Comparison of ENCODE assay signal across 8 cellular contexts in the genomic region with DNA sequence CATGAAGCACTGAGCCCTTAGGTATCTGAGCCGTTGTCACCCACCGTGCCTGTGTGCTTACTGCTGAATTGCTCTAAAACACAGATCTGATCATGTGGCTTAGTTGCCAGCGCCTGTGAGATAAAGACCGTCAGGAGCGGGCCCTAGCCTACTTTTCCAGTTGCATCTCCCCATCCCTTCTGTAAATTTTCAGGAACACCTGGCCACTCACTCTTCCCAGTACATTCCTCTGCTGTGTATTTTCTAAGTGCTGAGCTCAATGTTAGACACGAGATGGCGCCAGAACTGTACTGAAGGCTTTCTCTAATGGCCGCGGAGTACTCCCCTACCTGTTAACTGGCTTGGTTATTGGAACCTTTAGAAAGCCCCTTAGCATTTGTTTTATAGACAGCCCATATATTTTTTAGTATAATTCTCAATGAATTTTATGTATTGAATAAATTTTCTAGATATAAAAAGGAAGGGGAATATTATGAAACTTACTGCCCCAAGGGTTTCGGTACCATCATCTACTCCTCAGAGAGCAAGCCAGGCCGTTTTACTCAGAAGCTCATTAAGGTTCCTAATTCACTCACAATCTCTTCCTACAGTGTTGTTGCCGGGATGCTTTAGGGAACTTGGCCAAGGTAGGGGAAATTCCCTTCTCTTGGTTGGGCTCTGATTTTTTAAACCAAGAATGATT. TPM values are rescaled to one million over a fixed set of nuclear protein-coding genes. Genes with fewer than 3 reads are reported as not detected.
DNase-seq lines count a peak whose midpoint lies in the region; ATAC-seq and TF ChIP-seq lines count a peak whose summit lies in the region.

No MANE protein-coding gene starts in this region.

- peak; percentile 94 for TF ChIP-seq CTCF in RWPE2 (IDR thresholded peaks at IDR 0.05; ENCODE audit: poor library complexity, severe bottlenecking)
- TF ChIP-seq CTCF in ascending aorta (IDR thresholded peaks at IDR 0.05): peak; percentile 54 to 84 (median 74)
- peak in 3 of 4 experiments; percentile 59 to 67 (median 64) for TF ChIP-seq CTCF in sigmoid colon (IDR thresholded peaks at IDR 0.05)

- TF ChIP-seq EP300 in sigmoid colon (IDR thresholded peaks at IDR 0.05): no peak

- no peaks in the 10 kb centered on the region for H3K27me3 ChIP-seq in RWPE2 (ENCODE audit: insufficient read depth, poor library complexity, severe bottlenecking)
- H3K27me3 ChIP-seq in ascending aorta: no peaks in the 10 kb centered on the region
- H3K27me3 ChIP-seq in sigmoid colon: no peaks in the 10 kb centered on the region

- H3K9me3 ChIP-seq in RWPE2 (ENCODE audit: severe bottlenecking) (peaks cover 3% of the 10 kb centered on the region), ascending aorta (peaks cover 0 to 10% of the 10 kb centered on the region in 2 donors), sigmoid colon (peaks cover 0 to 3% (median 0%) of the 10 kb centered on the region in 4 donors)

- TF ChIP-seq POLR2A in sigmoid colon (IDR thresholded peaks at IDR 0.05): no peak

- ATAC-seq in RWPE2 (ENCODE audit: low read depth) (peak; percentile 61), GM18498 (IDR thresholded peaks at IDR 0.05; ENCODE audit: unreplicated experiment) (no peak)

- DNase-seq in SIG-M5 treated with dmso at 0.1 percent for 504 hours (lab: John Stamatoyannopoulos, UW; ENCODE audit: unreplicated experiment): peak; percentile 67
- DNase-seq in SIG-M5 (lab: John Stamatoyannopoulos, UW): no peak
- peak; percentile 73 for DNase-seq in Jurkat, Clone E6-1 (ENCODE audit: low read depth, low spot score)
- no peak for DNase-seq in RWPE2 (ENCODE audit: low spot score)
- no peak for DNase-seq in ascending aorta (ENCODE audit: low spot score in 2 of 2)
- DNase-seq in hippocampal formation (lab: John Stamatoyannopoulos, UW): peak; percentile 19 to 58
- DNase-seq in sigmoid colon: peak; percentile 72

- H3K36me3 ChIP-seq in RWPE2 (ENCODE audit: low read depth) (no peaks in the 10 kb centered on the region), ascending aorta (no peaks in the 10 kb centered on the region), sigmoid colon (no peaks in the 10 kb centered on the region)

- H3K4me3 ChIP-seq in Jurkat, Clone E6-1 (ENCODE audit: low read length): peak overlapping the region; percentile 49
- H3K4me3 ChIP-seq in RWPE2 (ENCODE audit: severe bottlenecking): no peak overlapping the region
- H3K4me3 ChIP-seq in ascending aorta: peak overlapping the region; percentile 56 to 82
- peak overlapping the region; percentile 48 to 72 (median 68) for H3K4me3 ChIP-seq in sigmoid colon

- intact Hi-C loops in ascending aorta (cut with DNase I): loop anchor here (1.0 to 10.0 kb wide), 9 partner anchors 228 to 1412 kb away; a partner anchor contains a TSS
- intact Hi-C loops in sigmoid colon (cut with DNase I): loop anchor here (2.0 to 10.0 kb wide), 2 partner anchors 282 to 568 kb away; a partner anchor contains a TSS

- H3K27ac ChIP-seq in RWPE2 (ENCODE audit: poor library complexity, severe bottlenecking) (no peak overlapping the region), ascending aorta (peak overlapping the region in 1 of 2 donors; percentile 76), sigmoid colon (peak overlapping the region in 2 of 4 donors; percentile 74 to 77)

- H3K4me1 ChIP-seq in RWPE2 (ENCODE audit: insufficient read depth, poor library complexity, severe bottlenecking) (peaks cover 4% of the 10 kb centered on the region), ascending aorta (peaks cover 5% of the 10 kb centered on the region in 2 donors), sigmoid colon (peaks cover 0 to 20% (median 15%) of the 10 kb centered on the region in 4 donors)

- WGBS in sigmoid colon, 2 donors: 15 to 22% methylated on average over 12 of the region's 12 CpGs

RNA-seq across cellular contexts. Expression of a gene that starts 16.7 kb away (rescaled TPM):
- not detected for polyA plus RNA-seq in Jurkat, Clone E6-1 (2012; ENCODE audit: insufficient read depth, insufficient read length)
- total RNA-seq in ascending aorta: not detected
- total RNA-seq in sigmoid colon: not detected
- under 1 TPM in 1 of 3 donors, not detected in 2; 0.03 TPM for polyA plus RNA-seq in sigmoid colon

Comparison
In these comparisons a context has a peak if more than half of its experiments do, and no peak if none do; other contexts are left out.
1. DNase-seq: peak in SIG-M5 treated with dmso at 0.1 percent for 504 hours (single experiment), Jurkat, Clone E6-1 (single experiment), hippocampal formation (2 of 2) and sigmoid colon (single experiment); none in SIG-M5 (single experiment), RWPE2 (single experiment) and ascending aorta (0 of 2).
2. Peak in every context shown above with its lines, with median percentiles within 50 percentile points of each other: CTCF ChIP-seq.